17 cellular contexts compared by ENCODE assay signal in the genomic region with DNA sequence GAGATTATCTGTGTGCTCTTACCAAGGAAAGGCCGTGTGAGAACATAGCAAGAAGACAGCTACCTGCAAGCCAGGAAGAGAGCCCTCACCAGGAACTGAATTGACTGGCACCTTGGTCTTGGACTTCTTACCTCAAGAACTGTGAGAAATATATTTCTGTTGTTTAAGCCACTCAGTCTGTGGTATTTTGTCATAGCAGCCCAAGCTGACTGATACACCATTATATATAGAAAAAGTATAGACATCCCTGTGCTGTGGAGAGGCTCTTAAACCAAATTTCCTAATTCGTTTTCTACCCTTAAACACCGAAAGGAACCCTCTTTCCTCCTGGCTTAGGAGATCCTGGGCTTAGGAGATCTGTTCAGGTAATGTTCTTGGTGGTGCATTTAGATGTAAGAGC. TPM values are rescaled to one million over a fixed set of nuclear protein-coding genes. Genes with fewer than 3 reads are reported as not detected.
"Had no signal": no experiment of that assay in that cellular context is flagged by ENCODE, and none has a peak within 500 bp of the region (broad histone marks: within the 10 kb centered on the region; RNA-seq: fewer than 3 reads in every experiment).

No MANE protein-coding gene starts in this region.

- H3K27ac ChIP-seq: breast epithelium, epithelial cell of prostate, heart left ventricle, spleen had no signal

- H3K27ac Mint-ChIP-seq: activated naive CD8-positive, alpha-beta T cell treated with anti-CD3 and anti-CD28 coated beads, Interleukin-2, amount 50 U/mL, for 24 hours; dendritic cell treated with granulocyte-macrophage colony-stimulating factor and Interleukin-4, amounts not matched to agents 40 ng/mL and 50 ng/mL, for 4 days; memory B cell; natural killer cell treated with Interleukin-12 subunit alpha and Interleukin-12 subunit beta and Interleukin-15 and Interleukin-18, amount 100 ng/mL, for 72 hours had no signal

- H3K36me3 Mint-ChIP-seq: memory B cell; natural killer cell treated with Interleukin-12 subunit alpha and Interleukin-12 subunit beta and Interleukin-15 and Interleukin-18, amount 100 ng/mL, for 72 hours had no signal

- H3K4me1 Mint-ChIP-seq: activated naive CD8-positive, alpha-beta T cell treated with anti-CD3 and anti-CD28 coated beads, Interleukin-2, amount 50 U/mL, for 24 hours; memory B cell had no signal

- ATAC-seq: activated CD4-positive, CD25-positive, alpha-beta regulatory T cell treated with anti-CD3 and anti-CD28 coated beads, Interleukin-2, amount 50 U/mL, for 24 hours; activated naive CD8-positive, alpha-beta T cell treated with anti-CD3 and anti-CD28 coated beads, Interleukin-2, amount 50 U/mL, for 24 hours; left lobe of liver; natural killer cell treated with Interleukin-12 subunit alpha and Interleukin-12 subunit beta and Interleukin-15 and Interleukin-18, amount 100 ng/mL, for 72 hours had no signal

- H3K4me1 ChIP-seq: breast epithelium, spleen had no signal

- H3K27me3 ChIP-seq: breast epithelium, heart left ventricle, spleen had no signal

- H3K4me3 ChIP-seq: breast epithelium, heart left ventricle, spleen had no signal

- H3K36me3 ChIP-seq: breast epithelium, heart left ventricle, spleen had no signal

- DNase-seq: activated CD4-positive, alpha-beta T cell treated with anti-CD3 and anti-CD28 coated beads, Interleukin-2, amount 50 U/mL, for 1 hour; activated CD8-positive, alpha-beta memory T cell treated with anti-CD3 and anti-CD28 coated beads for 24 hours; activated naive CD4-positive, alpha-beta T cell treated with Interleukin-2 at 50 U/mL for 16 hours; activated naive CD8-positive, alpha-beta T cell treated with anti-CD3 and anti-CD28 coated beads, Interleukin-2, amount 50 U/mL, for 24 hours; aorta; effector memory CD4-positive, alpha-beta T cell; heart left ventricle; SIG-M5; spleen; T-helper 2 cell had no signal

- H3K27me3 Mint-ChIP-seq: activated naive CD8-positive, alpha-beta T cell treated with anti-CD3 and anti-CD28 coated beads, Interleukin-2, amount 50 U/mL, for 24 hours; dendritic cell treated with granulocyte-macrophage colony-stimulating factor and Interleukin-4, amounts not matched to agents 40 ng/mL and 50 ng/mL, for 4 days had no signal

- H3K9me3 ChIP-seq: breast epithelium, heart left ventricle, spleen had no signal

- H3K4me3 Mint-ChIP-seq: activated naive CD8-positive, alpha-beta T cell treated with anti-CD3 and anti-CD28 coated beads, Interleukin-2, amount 50 U/mL, for 24 hours; dendritic cell treated with granulocyte-macrophage colony-stimulating factor and Interleukin-4, amounts not matched to agents 40 ng/mL and 50 ng/mL, for 4 days; memory B cell; natural killer cell treated with Interleukin-12 subunit alpha and Interleukin-12 subunit beta and Interleukin-15 and Interleukin-18, amount 100 ng/mL, for 72 hours had no signal

- H3K9me3 Mint-ChIP-seq: activated naive CD8-positive, alpha-beta T cell treated with anti-CD3 and anti-CD28 coated beads, Interleukin-2, amount 50 U/mL, for 24 hours; dendritic cell treated with granulocyte-macrophage colony-stimulating factor and Interleukin-4, amounts not matched to agents 40 ng/mL and 50 ng/mL, for 4 days; memory B cell; natural killer cell treated with Interleukin-12 subunit alpha and Interleukin-12 subunit beta and Interleukin-15 and Interleukin-18, amount 100 ng/mL, for 72 hours had no signal

RNA-seq across cellular contexts. Expression of a gene that starts 44.8 kb away (rescaled TPM):
- total RNA-seq: natural killer cell treated with Interleukin-12 subunit alpha and Interleukin-12 subunit beta and Interleukin-15 and Interleukin-18, amount 100 ng/mL, for 72 hours had no signal
